8 cellular contexts compared by ENCODE assay signal in genomic region chr15:88624156-88624970, GRCh38. TPM values are rescaled to one million over a fixed set of nuclear protein-coding genes. Genes with fewer than 3 reads are reported as not detected.
DNase-seq lines count a peak whose midpoint lies in the region; ATAC-seq and TF ChIP-seq lines count a peak whose summit lies in the region.

No MANE protein-coding gene starts in this region.

- H3K27me3 Mint-ChIP-seq in T-cell = peaks cover 3 to 5% of the 10 kb centered on the region in 2 donors

- H3K27ac Mint-ChIP-seq in T-cell = peak overlapping the region; percentile 91 to 96

- peak; percentile 64 for TF ChIP-seq CTCF in GM13976 (IDR thresholded peaks at IDR 0.05; ENCODE audit: borderline replicate concordance, control extremely low read depth, extremely low read depth, insufficient read depth, missing control alignments)

- ATAC-seq in HG02763 (IDR thresholded peaks at IDR 0.05; ENCODE audit: unreplicated experiment) = peak; percentile 26
- ATAC-seq in T-cell (replicated peaks in 1 of 4) = peak; percentile 33 to 59 (median 38)

- POLR2A ChIA-PET in T-cell (lab: Charles Lee) = interaction anchor here (0.6 to 6.1 kb wide), 5 partner anchors 11 to 17 kb away, joined by 4 to 41 read pairs (median 9); partner anchors contain the start of gene ISG20 (in 2 of the 2)

- H3K9me3 ChIP-seq in effector memory CD4-positive, alpha-beta T cell (ENCODE audit: control insufficient read depth, low read length) = no peaks in the 10 kb centered on the region
- H3K9me3 ChIP-seq in muscle layer of duodenum (ENCODE audit: control insufficient read depth in 1 of 2, low read length in 2 of 2) = no peaks in the 10 kb centered on the region

- CTCF ChIA-PET in T-cell (lab: Charles Lee) = interaction anchor here (0.6 to 4.0 kb wide), 24 partner anchors 8 to 280 kb away, joined by 3 to 30 read pairs (median 4); partner anchors contain the start of genes HAPLN3 (in 1 of the 2), ISG20 (in 1 of the 2), MRPL46 (in 1 of the 2) and MRPS11 (in 1 of the 2)

- H3K27ac ChIP-seq in effector memory CD4-positive, alpha-beta T cell (ENCODE audit: insufficient read depth, low read length, poor library complexity, severe bottlenecking) = peak overlapping the region; percentile 87
- H3K27ac ChIP-seq in muscle layer of duodenum (ENCODE audit: low read length) = peak overlapping the region; percentile 13

- H3K27me3 ChIP-seq in effector memory CD4-positive, alpha-beta T cell (replicated peaks; ENCODE audit: control insufficient read depth, insufficient read depth, low read length, poor library complexity, severe bottlenecking) = no peaks in the 10 kb centered on the region
- H3K27me3 ChIP-seq in muscle layer of duodenum (ENCODE audit: low read depth, low read length) = no peaks in the 10 kb centered on the region

- peaks cover 71% of the 10 kb centered on the region for H3K4me1 ChIP-seq in effector memory CD4-positive, alpha-beta T cell (ENCODE audit: control insufficient read depth, insufficient read depth, low read length, poor library complexity, severe bottlenecking)
- peaks cover 16 to 24% of the 10 kb centered on the region in 2 donors for H3K4me1 ChIP-seq in muscle layer of duodenum (ENCODE audit: control insufficient read depth in 1 of 2, insufficient read depth in 2 of 2, low read length in 2 of 2)

- peaks cover 23% of the 10 kb centered on the region for H3K36me3 Mint-ChIP-seq in T-cell

- in situ Hi-C loops in GM13976 (cut with MboI; ENCODE audit: low sequenced_read_pairs, unreplicated experiment) = loop anchor here (10.0 kb wide), 1 partner anchor 150 kb away; no protein-coding TSS in a partner anchor

- H3K4me3 Mint-ChIP-seq in T-cell = peak overlapping the region; percentile 76 to 92 (median 86)

- H3K4me1 Mint-ChIP-seq in T-cell = peaks cover 75 to 80% (median 79%) of the 10 kb centered on the region in 3 donors

- peaks cover 8% of the 10 kb centered on the region for H3K36me3 ChIP-seq in effector memory CD4-positive, alpha-beta T cell (ENCODE audit: control insufficient read depth, insufficient read depth, low read length)
- H3K36me3 ChIP-seq in muscle layer of duodenum (ENCODE audit: control insufficient read depth in 1 of 2, insufficient read depth in 2 of 2, low read length in 2 of 2) = peaks cover 21 to 52% of the 10 kb centered on the region in 2 donors

- H3K4me3 ChIP-seq in effector memory CD4-positive, alpha-beta T cell (ENCODE audit: insufficient read depth, low read depth, low read length, poor library complexity, severe bottlenecking) = peak overlapping the region; percentile 16
- H3K4me3 ChIP-seq in muscle layer of duodenum (ENCODE audit: low read depth in 1 of 2, low read length in 2 of 2) = peak overlapping the region in 1 of 2 donors; percentile 1

- DNase-seq in GM13976 (ENCODE audit: low spot score) (peak; percentile 73), T-cell (peak in 32 of 34 experiments; percentile 33 to 80 (median 54)), NCI-H2107 treated with DMSO at 0.1 percent for 48 hours (lab: John Stamatoyannopoulos, UW; ENCODE audit: unreplicated experiment) (no peak), H4 (ENCODE audit: low spot score) (no peak), DMS 273 treated with DMSO at 0.1 percent for 48 hours (lab: John Stamatoyannopoulos, UW) (no peak)
- DNase-seq in effector memory CD4-positive, alpha-beta T cell = peak in 2 of 3 donors; percentile 38 to 54

- no peaks in the 10 kb centered on the region for H3K9me3 Mint-ChIP-seq in T-cell

RNA-seq across cellular contexts. Expression of gene AEN, which starts 3.2 kb away (rescaled TPM):
- total RNA-seq in T-cell = 10 to 100 TPM; 31.1 to 69.2 (median 51.5) TPM
- 23.9 and 28.7 TPM in 2 replicates for total RNA-seq in H4 (2014; rRNA removed; shearing (Covaris generic))

RNA-seq across cellular contexts. Expression of gene ISG20, which starts 14.5 kb away (rescaled TPM):
- 100 to 1,000 TPM; 141 to 206 (median 153) TPM for total RNA-seq in T-cell
- 14.7 and 20.9 TPM in 2 replicates for total RNA-seq in H4 (2014; rRNA removed; shearing (Covaris generic))

Comparison
In these comparisons a context has a peak if more than half of its experiments do, and no peak if none do; other contexts are left out.
1. DNase-seq: peak in GM13976 (single experiment), T-cell (32 of 34) and effector memory CD4-positive, alpha-beta T cell (2 of 3); none in NCI-H2107 treated with DMSO at 0.1 percent for 48 hours (single experiment), H4 (single experiment) and DMS 273 treated with DMSO at 0.1 percent for 48 hours (single experiment).